Comparison of ENCODE assay signal across 1 cellular context in the genomic region with DNA sequence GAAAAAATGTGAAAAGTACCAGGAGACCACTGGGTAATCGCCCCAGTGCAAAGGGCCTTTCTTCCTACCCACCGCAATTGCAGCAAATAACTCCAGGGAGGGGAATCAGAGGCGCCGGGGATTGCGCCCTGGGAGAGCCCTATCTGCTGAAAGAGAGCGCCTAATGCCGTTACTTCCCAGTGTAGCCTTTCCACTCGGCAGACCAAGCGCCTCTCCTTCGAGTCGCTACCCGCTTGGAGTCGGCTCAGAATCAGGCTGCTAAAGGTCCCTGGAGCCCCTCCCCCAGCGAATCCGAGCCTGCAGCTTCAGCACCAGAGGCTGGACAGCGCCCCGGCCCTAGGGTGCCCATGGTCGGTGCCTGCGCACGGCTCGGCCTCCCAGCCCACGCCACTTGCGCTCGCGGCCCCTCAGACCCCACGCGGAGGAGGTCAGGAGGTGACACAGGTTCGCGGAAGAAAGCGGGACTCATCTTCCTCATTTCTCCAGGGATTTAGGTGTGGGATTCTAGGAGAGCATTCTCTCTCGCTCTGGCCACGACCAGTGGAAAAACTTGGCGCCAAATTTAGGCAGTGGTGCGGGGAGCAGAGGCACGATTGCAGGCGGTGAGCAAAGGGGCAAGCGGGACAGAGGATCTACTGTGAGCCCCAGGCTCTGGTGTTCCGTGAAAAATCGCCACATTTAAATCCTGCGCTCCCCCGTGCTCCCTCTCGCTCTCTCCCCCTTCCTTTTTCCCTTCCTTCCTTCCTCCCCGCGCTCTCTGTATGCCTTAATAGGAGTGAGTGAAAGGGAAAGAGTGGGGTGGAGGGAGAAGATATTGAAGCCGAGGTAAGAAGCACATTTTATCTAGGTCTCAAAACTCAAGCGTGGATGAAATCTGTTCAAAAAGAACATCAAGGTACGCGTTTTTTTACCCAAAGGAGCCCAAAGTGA.
TF ChIP-seq lines count a peak whose summit lies in the region.

No MANE protein-coding gene starts in this region.

TF ChIP-seq in HepG2, 621 proteins besides CTCF, POLR2A, EP300 and RAD21 (continued from another document and continues in another):
- TF ChIP-seq SNAPC4 (CRISPR knock-in tag; IDR thresholded peaks at IDR 0.05) (0 out of 2 replicates have a peak, but pooled peaks have one; percentile 48), MYNN (CRISPR knock-in tag; IDR thresholded peaks at IDR 0.05; ENCODE audit: low read depth) (no peak), TSC22D2 (CRISPR knock-in tag; IDR thresholded peaks at IDR 0.05; ENCODE audit: borderline replicate concordance) (peak; percentile 96), ZMAT3 (CRISPR knock-in tag; conservative IDR thresholded peaks at IDR 0.05) (peak; percentile 63; the same call in 1 of the 2 replicates), HDAC1 (CRISPR knock-in tag; IDR thresholded peaks at IDR 0.05) (0 out of 2 replicates have a peak, but pooled peaks have one; percentile 37), TFE3 (CRISPR knock-in tag; IDR thresholded peaks at IDR 0.05) (0 out of 2 replicates have a peak, but pooled peaks have one; percentile 23), ZNF484 (CRISPR knock-in tag; IDR thresholded peaks at IDR 0.05; ENCODE audit: borderline replicate concordance, low read depth) (0 out of 2 replicates have a peak, but pooled peaks have one; percentile 48), GRHL1 (CRISPR knock-in tag; conservative IDR thresholded peaks at IDR 0.05) (no peak), ZNF232 (CRISPR knock-in tag; IDR thresholded peaks at IDR 0.05; ENCODE audit: borderline replicate concordance) (peak; percentile 69; the same call in 1 of the 2 replicates), ZBTB38 (CRISPR knock-in tag; IDR thresholded peaks at IDR 0.05) (no peak), HOXA3 (CRISPR knock-in tag; IDR thresholded peaks at IDR 0.05) (peak; percentile 45; the same call in 1 of the 2 replicates), ZNF142 (CRISPR knock-in tag; IDR thresholded peaks at IDR 0.05) (0 out of 2 replicates have a peak, but pooled peaks have one; percentile 30), GATA4 (IDR thresholded peaks at IDR 0.05; ENCODE audit: borderline replicate concordance, low read depth) (no peak), RFXAP (CRISPR knock-in tag; IDR thresholded peaks at IDR 0.05; ENCODE audit: borderline replicate concordance) (peak; percentile 60; the same call in 1 of the 2 replicates), MYPOP (CRISPR knock-in tag; IDR thresholded peaks at IDR 0.05) (0 out of 2 replicates have a peak, but pooled peaks have one; percentile 52), SOX6 (IDR thresholded peaks at IDR 0.05) (no peak), SOX6 (CRISPR knock-in tag; IDR thresholded peaks at IDR 0.05) (0 out of 2 replicates have a peak, but pooled peaks have one; percentile 19), ZNF766 (CRISPR knock-in tag; IDR thresholded peaks at IDR 0.05; ENCODE audit: borderline replicate concordance) (peak; percentile 53; the same call in 1 of the 2 replicates), SOX13 (IDR thresholded peaks at IDR 0.05) (no peak), SOX13 (CRISPR knock-in tag; conservative IDR thresholded peaks at IDR 0.05 in 1 of 2, IDR thresholded peaks at IDR 0.05 in 1 of 2) (0 out of 4 replicates have a peak, but pooled peaks of 1 of the 2 experiments have one; percentile 15)
- TF ChIP-seq, protein P1, sequence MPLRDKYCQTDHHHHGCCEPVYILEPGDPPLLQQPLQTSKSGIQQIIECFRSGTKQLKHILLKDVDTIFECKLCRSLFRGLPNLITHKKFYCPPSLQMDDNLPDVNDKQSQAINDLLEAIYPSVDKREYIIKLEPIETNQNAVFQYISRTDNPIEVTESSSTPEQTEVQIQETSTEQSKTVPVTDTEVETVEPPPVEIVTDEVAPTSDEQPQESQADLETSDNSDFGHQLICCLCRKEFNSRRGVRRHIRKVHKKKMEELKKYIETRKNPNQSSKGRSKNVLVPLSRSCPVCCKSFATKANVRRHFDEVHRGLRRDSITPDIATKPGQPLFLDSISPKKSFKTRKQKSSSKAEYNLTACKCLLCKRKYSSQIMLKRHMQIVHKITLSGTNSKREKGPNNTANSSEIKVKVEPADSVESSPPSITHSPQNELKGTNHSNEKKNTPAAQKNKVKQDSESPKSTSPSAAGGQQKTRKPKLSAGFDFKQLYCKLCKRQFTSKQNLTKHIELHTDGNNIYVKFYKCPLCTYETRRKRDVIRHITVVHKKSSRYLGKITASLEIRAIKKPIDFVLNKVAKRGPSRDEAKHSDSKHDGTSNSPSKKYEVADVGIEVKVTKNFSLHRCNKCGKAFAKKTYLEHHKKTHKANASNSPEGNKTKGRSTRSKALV (CRISPR knock-in tag; IDR thresholded peaks at IDR 0.05) = 0 out of 2 replicates have a peak, but pooled peaks have one; percentile 44
- TF ChIP-seq, protein P2, sequence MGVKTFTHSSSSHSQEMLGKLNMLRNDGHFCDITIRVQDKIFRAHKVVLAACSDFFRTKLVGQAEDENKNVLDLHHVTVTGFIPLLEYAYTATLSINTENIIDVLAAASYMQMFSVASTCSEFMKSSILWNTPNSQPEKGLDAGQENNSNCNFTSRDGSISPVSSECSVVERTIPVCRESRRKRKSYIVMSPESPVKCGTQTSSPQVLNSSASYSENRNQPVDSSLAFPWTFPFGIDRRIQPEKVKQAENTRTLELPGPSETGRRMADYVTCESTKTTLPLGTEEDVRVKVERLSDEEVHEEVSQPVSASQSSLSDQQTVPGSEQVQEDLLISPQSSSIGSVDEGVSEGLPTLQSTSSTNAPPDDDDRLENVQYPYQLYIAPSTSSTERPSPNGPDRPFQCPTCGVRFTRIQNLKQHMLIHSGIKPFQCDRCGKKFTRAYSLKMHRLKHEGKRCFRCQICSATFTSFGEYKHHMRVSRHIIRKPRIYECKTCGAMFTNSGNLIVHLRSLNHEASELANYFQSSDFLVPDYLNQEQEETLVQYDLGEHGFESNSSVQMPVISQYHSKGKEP (CRISPR knock-in tag; IDR thresholded peaks at IDR 0.05) = peak; percentile 88; the same call in 1 of the 2 replicates
- TF ChIP-seq, protein P3, sequence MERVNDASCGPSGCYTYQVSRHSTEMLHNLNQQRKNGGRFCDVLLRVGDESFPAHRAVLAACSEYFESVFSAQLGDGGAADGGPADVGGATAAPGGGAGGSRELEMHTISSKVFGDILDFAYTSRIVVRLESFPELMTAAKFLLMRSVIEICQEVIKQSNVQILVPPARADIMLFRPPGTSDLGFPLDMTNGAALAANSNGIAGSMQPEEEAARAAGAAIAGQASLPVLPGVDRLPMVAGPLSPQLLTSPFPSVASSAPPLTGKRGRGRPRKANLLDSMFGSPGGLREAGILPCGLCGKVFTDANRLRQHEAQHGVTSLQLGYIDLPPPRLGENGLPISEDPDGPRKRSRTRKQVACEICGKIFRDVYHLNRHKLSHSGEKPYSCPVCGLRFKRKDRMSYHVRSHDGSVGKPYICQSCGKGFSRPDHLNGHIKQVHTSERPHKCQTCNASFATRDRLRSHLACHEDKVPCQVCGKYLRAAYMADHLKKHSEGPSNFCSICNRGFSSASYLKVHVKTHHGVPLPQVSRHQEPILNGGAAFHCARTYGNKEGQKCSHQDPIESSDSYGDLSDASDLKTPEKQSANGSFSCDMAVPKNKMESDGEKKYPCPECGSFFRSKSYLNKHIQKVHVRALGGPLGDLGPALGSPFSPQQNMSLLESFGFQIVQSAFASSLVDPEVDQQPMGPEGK (CRISPR knock-in tag; IDR thresholded peaks at IDR 0.05) = peak; percentile 43; the same call in 1 of the 2 replicates
